ENCODE assay signal across 15 cellular contexts in the genomic region with DNA sequence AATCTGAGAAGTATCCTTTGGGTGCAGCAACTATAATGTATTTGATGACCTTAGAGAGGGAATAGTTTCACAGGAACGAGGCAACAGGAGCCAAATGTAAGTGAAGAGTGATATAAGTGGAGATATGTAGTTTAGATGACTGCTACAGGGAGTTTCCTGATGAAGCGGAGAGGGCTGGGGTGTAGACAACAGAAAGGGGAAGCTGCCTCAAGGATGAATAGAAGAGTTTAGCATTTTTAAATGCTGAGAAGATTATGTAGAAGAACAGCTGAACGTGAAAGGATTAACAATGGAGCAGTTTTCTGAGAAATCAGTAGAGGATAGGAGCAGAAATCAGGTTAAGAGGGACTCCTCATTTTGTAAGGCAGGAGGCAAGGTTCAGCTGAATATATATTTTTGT.
DNase-seq lines count a peak whose midpoint lies in the region; ATAC-seq and TF ChIP-seq lines count a peak whose summit lies in the region.
"Had no signal": no experiment of that assay in that cellular context is flagged by ENCODE, and none has a peak within 500 bp of the region (broad histone marks: within the 10 kb centered on the region; RNA-seq: fewer than 3 reads in every experiment).

No MANE protein-coding gene starts in this region.

- H3K4me1 Mint-ChIP-seq in activated B cell treated with CpG ODN at 0.5 μM for 24 hours, result peaks cover 62% of the 10 kb centered on the region
- no peaks in the 10 kb centered on the region for H3K4me1 Mint-ChIP-seq in stimulated activated effector memory CD8-positive, alpha-beta T cell treated with anti-CD3 and anti-CD28 coated beads, Interleukin-12 subunit alpha, Interleukin-12 subunit beta, amount 100 ng/mL, for 72 hours

- H3K27ac ChIP-seq in sigmoid colon (no peak overlapping the region), transverse colon (no peak overlapping the region)

- H3K27me3 Mint-ChIP-seq in activated B cell treated with CpG ODN at 0.5 μM for 24 hours, result no peaks in the 10 kb centered on the region

- H3K36me3 ChIP-seq in sigmoid colon (no peaks in the 10 kb centered on the region), transverse colon (no peaks in the 10 kb centered on the region)

- peak overlapping the region; percentile 2 to 4 for H3K27ac Mint-ChIP-seq in activated naive CD4-positive, alpha-beta T cell treated with anti-CD3 and anti-CD28 coated beads, Interleukin-2, amount 50 U/mL, for 72 hours
- peak overlapping the region; percentile 74 for H3K27ac Mint-ChIP-seq in activated B cell treated with CpG ODN at 0.5 μM for 24 hours
- no peak overlapping the region for H3K27ac Mint-ChIP-seq in stimulated activated effector memory CD8-positive, alpha-beta T cell treated with anti-CD3 and anti-CD28 coated beads, Interleukin-12 subunit alpha, Interleukin-12 subunit beta, amount 100 ng/mL, for 72 hours

- no peak for ATAC-seq in activated naive CD4-positive, alpha-beta T cell treated with anti-CD3 and anti-CD28 coated beads, Interleukin-2, amount 50 U/mL, for 72 hours
- ATAC-seq in activated B cell treated with CpG ODN at 0.5 μM for 24 hours (ENCODE audit: low read depth), result peak; percentile 77
- ATAC-seq in stimulated activated effector memory CD8-positive, alpha-beta T cell treated with anti-CD3 and anti-CD28 coated beads, Interleukin-12 subunit alpha, Interleukin-12 subunit beta, amount 100 ng/mL, for 72 hours, result no peak
- ATAC-seq: K562 had no signal

- no peak overlapping the region for H3K4me3 ChIP-seq in sigmoid colon
- H3K4me3 ChIP-seq in transverse colon, result no peak overlapping the region
- H3K4me3 ChIP-seq: K562 had no signal

- no peak for DNase-seq in activated naive CD4-positive, alpha-beta T cell treated with anti-CD3 and anti-CD28 coated beads, Interleukin-2, amount 50 U/mL, for 72 hours (ENCODE audit: low spot score in 2 of 2)
- no peak for DNase-seq in activated naive CD4-positive, alpha-beta T cell treated with Interleukin-2 at 50 U/mL for 16 hours
- DNase-seq in NCI-H82 treated with DMSO at 0.1 percent for 48 hours (lab: John Stamatoyannopoulos, UW; ENCODE audit: unreplicated experiment) (peak; percentile 25), activated B cell treated with CpG ODN at 0.5 μM for 24 hours (no peak), sigmoid colon (no peak), transverse colon (no peak), NCI-H1694 (lab: John Stamatoyannopoulos, UW) (no peak)
- no peak for DNase-seq in stimulated activated effector memory CD8-positive, alpha-beta T cell treated with anti-CD3 and anti-CD28 coated beads, Interleukin-12 subunit alpha, Interleukin-12 subunit beta, amount 100 ng/mL, for 72 hours (ENCODE audit: low spot score in 2 of 2)
- DNase-seq: Caco-2, DMS53, NCI-H1105, NCI-H187, NCI-H446 treated with DMSO at 0.1 percent for 48 hours, NCI-H748 treated with DMSO at 0.1 percent for 48 hours had no signal

- H3K4me1 ChIP-seq in sigmoid colon (peaks cover 0 to 5% (median 0%) of the 10 kb centered on the region in 4 donors), transverse colon (no peaks in the 10 kb centered on the region)
- H3K4me1 ChIP-seq: Caco-2 had no signal

- H3K36me3 Mint-ChIP-seq in activated naive CD4-positive, alpha-beta T cell treated with anti-CD3 and anti-CD28 coated beads, Interleukin-2, amount 50 U/mL, for 72 hours, result peaks cover 5% of the 10 kb centered on the region in 2 donors
- H3K36me3 Mint-ChIP-seq in activated B cell treated with CpG ODN at 0.5 μM for 24 hours (ENCODE audit: low read depth), result peaks cover 13% of the 10 kb centered on the region
- H3K36me3 Mint-ChIP-seq in stimulated activated effector memory CD8-positive, alpha-beta T cell treated with anti-CD3 and anti-CD28 coated beads, Interleukin-12 subunit alpha, Interleukin-12 subunit beta, amount 100 ng/mL, for 72 hours, result peaks cover 4% of the 10 kb centered on the region

- intact Hi-C loops in activated B cell treated with CpG ODN at 0.5 μM for 24 hours (cut with micrococcal nuclease), result loop anchor here (5.0 kb wide), 1 partner anchor 373 kb away; no protein-coding TSS in a partner anchor
- intact Hi-C loops in sigmoid colon (cut with DNase I), result no loop called here
- intact Hi-C loops in transverse colon (cut with DNase I; ENCODE audit: low total_unique reads), result no loop called here

- TF ChIP-seq POLR2A in sigmoid colon (IDR thresholded peaks at IDR 0.05) (no peak), transverse colon (IDR thresholded peaks at IDR 0.05) (no peak)

- WGBS in sigmoid colon, 2 donors, result 72 to 85% methylated on average over 3 of the region's 3 CpGs
- 79 to 88% methylated on average over 3 of the region's 3 CpGs for WGBS in transverse colon (ENCODE audit: low coverage in 1 of 2), 2 donors

- CTCF ChIA-PET in activated B cell treated with CpG ODN at 0.5 μM for 24 hours (lab: Charles Lee), result no interaction called here

- no peak for TF ChIP-seq CTCF in activated B cell treated with CpG ODN at 0.5 μM for 24 hours (IDR thresholded peaks at IDR 0.05)
- no peak for TF ChIP-seq CTCF in sigmoid colon (IDR thresholded peaks at IDR 0.05)
- no peak for TF ChIP-seq CTCF in transverse colon (IDR thresholded peaks at IDR 0.05)

- peak overlapping the region; percentile 6 for H3K4me3 Mint-ChIP-seq in activated B cell treated with CpG ODN at 0.5 μM for 24 hours
- no peak overlapping the region for H3K4me3 Mint-ChIP-seq in stimulated activated effector memory CD8-positive, alpha-beta T cell treated with anti-CD3 and anti-CD28 coated beads, Interleukin-12 subunit alpha, Interleukin-12 subunit beta, amount 100 ng/mL, for 72 hours

- TF ChIP-seq EP300 in sigmoid colon (IDR thresholded peaks at IDR 0.05) (no peak), transverse colon (IDR thresholded peaks at IDR 0.05; ENCODE audit: low read depth) (no peak)

- no peaks in the 10 kb centered on the region for H3K9me3 Mint-ChIP-seq in activated naive CD4-positive, alpha-beta T cell treated with anti-CD3 and anti-CD28 coated beads, Interleukin-2, amount 50 U/mL, for 72 hours
- peaks cover 2% of the 10 kb centered on the region for H3K9me3 Mint-ChIP-seq in activated B cell treated with CpG ODN at 0.5 μM for 24 hours
- H3K9me3 Mint-ChIP-seq in stimulated activated effector memory CD8-positive, alpha-beta T cell treated with anti-CD3 and anti-CD28 coated beads, Interleukin-12 subunit alpha, Interleukin-12 subunit beta, amount 100 ng/mL, for 72 hours, result no peaks in the 10 kb centered on the region

- in situ Hi-C loops in transverse colon (cut with MboI; ENCODE audit: low pct_ligation_motif_present in 1 of 4, low pct_unique_long_range_greater_than_20kb in 1 of 4, low sequenced_read_pairs in 3 of 4), result no loop called here

- H3K27me3 ChIP-seq in sigmoid colon, result no peaks in the 10 kb centered on the region
- no peaks in the 10 kb centered on the region for H3K27me3 ChIP-seq in transverse colon

- POLR2A ChIA-PET in activated B cell treated with CpG ODN at 0.5 μM for 24 hours (lab: Charles Lee), result no interaction called here

- H3K9me3 ChIP-seq in sigmoid colon (no peaks in the 10 kb centered on the region), transverse colon (no peaks in the 10 kb centered on the region)
- H3K9me3 ChIP-seq: Caco-2 had no signal
